ENCODE assay signal across 8 cellular contexts in the genomic region with DNA sequence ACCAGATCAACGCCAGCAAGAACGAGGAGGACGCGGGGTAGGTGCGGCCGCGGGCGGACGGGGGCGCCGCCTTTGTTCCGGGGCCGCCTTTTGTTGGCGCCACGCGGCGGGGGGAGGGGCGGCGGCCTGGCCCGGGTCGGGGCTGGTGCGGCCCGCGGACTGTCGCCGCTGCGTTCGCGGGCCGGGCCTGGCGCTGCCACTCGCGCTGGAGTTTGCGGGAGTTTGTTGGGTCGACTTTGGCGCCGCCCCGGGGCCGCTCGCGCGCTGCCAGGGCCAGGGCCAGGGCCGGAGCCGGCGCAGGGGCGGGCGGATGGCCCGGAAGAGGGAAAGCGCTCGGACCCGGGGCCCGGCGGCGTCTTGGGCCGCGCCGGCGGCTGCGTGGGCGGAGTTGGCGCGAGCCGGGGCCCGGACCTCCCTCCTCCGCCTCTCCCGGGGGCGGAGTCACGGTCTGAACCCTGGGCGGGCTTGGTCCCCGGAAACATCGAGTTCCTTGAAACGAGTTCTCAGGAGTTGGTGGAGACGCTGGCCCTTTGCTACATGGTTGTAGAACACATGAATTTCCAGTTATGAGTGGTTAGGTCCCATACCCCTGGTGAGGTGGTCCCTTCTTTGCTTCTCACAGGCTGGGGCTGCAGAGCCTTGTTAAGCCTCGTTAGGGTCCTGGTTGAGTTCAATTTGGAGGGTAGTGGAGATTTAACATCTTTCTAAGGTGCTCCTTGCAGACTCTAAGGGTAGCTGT. TPM values are rescaled to one million over a fixed set of nuclear protein-coding genes. Genes with fewer than 3 reads are reported as not detected.
DNase-seq lines count a peak whose midpoint lies in the region; ATAC-seq and TF ChIP-seq lines count a peak whose summit lies in the region.

No MANE protein-coding gene starts in this region.

- peak overlapping the region; percentile 86 for H3K27ac Mint-ChIP-seq in activated CD8-positive, alpha-beta T cell treated with anti-CD3 and anti-CD28 coated beads for 36 hours

- CTCF ChIA-PET in activated CD8-positive, alpha-beta T cell treated with anti-CD3 and anti-CD28 coated beads for 36 hours (lab: Charles Lee): interaction anchor here (0.9 to 1.4 kb wide), 2 partner anchors 129 to 130 kb away, joined by 6 read pairs; no protein-coding TSS in a partner anchor

- TF ChIP-seq CTCF in activated CD8-positive, alpha-beta T cell treated with anti-CD3 and anti-CD28 coated beads for 36 hours (IDR thresholded peaks at IDR 0.05): no peak

- no peaks in the 10 kb centered on the region for H3K9me3 Mint-ChIP-seq in activated CD8-positive, alpha-beta T cell treated with anti-CD3 and anti-CD28 coated beads for 36 hours

- H3K4me1 Mint-ChIP-seq in activated CD8-positive, alpha-beta T cell treated with anti-CD3 and anti-CD28 coated beads for 36 hours (ENCODE audit: low read depth): peaks cover 39% of the 10 kb centered on the region

- H3K27me3 Mint-ChIP-seq in activated CD8-positive, alpha-beta T cell treated with anti-CD3 and anti-CD28 coated beads for 36 hours: peaks cover 2% of the 10 kb centered on the region

- intact Hi-C loops in activated CD8-positive, alpha-beta T cell treated with anti-CD3 and anti-CD28 coated beads for 36 hours (cut with micrococcal nuclease): no loop called here

- peak overlapping the region; percentile 97 for H3K4me3 Mint-ChIP-seq in activated CD8-positive, alpha-beta T cell treated with anti-CD3 and anti-CD28 coated beads for 36 hours

- DNase-seq in A172 (ENCODE audit: low spot score): peak; percentile 48
- DNase-seq in NCI-H226: peak; percentile 55
- peak; percentile 86 for DNase-seq in activated CD8-positive, alpha-beta T cell treated with anti-CD3 and anti-CD28 coated beads for 36 hours
- peak; percentile 60 for DNase-seq in effector CD4-positive, alpha-beta T cell
- peak; percentile 73 for DNase-seq in medulla oblongata (ENCODE audit: extremely low spot score)
- DNase-seq in stimulated activated CD8-positive, alpha-beta memory T cell treated with anti-CD3 and anti-CD28 coated beads, Interleukin-12 subunit alpha, Interleukin-12 subunit beta, amount 100 ng/mL, for 1 hour (ENCODE audit: low read depth): peak; percentile 55

- H3K36me3 Mint-ChIP-seq in activated CD8-positive, alpha-beta T cell treated with anti-CD3 and anti-CD28 coated beads for 36 hours (ENCODE audit: low read depth): peaks cover 51% of the 10 kb centered on the region

- ATAC-seq in GM18499 (IDR thresholded peaks at IDR 0.05; ENCODE audit: insufficient read depth, unreplicated experiment) (peak; percentile 33), HG02938 (IDR thresholded peaks at IDR 0.05; ENCODE audit: unreplicated experiment) (peak; percentile 40)
- peak; percentile 62 for ATAC-seq in activated CD8-positive, alpha-beta T cell treated with anti-CD3 and anti-CD28 coated beads for 36 hours

- POLR2A ChIA-PET in activated CD8-positive, alpha-beta T cell treated with anti-CD3 and anti-CD28 coated beads for 36 hours (lab: Charles Lee): interaction anchor here (0.6 to 16.9 kb wide), 29 partner anchors 10 to 1417 kb away, joined by 3 to 431 read pairs (median 4); a partner anchor contains a TSS

RNA-seq across cellular contexts. Expression of a gene that starts 0.8 kb away (rescaled TPM):
- 98.5 and 106 TPM in 2 replicates for total RNA-seq in A172 (2014; rRNA removed; shearing (Covaris generic))
- 100 to 1,000 TPM; 392 to 399 TPM for total RNA-seq in activated CD8-positive, alpha-beta T cell treated with anti-CD3 and anti-CD28 coated beads for 36 hours

RNA-seq across cellular contexts. Expression of a gene that starts 18.0 kb away (rescaled TPM):
- not detected in 2 replicates for total RNA-seq in A172 (2014; rRNA removed; shearing (Covaris generic))
- not detected for total RNA-seq in activated CD8-positive, alpha-beta T cell treated with anti-CD3 and anti-CD28 coated beads for 36 hours

RNA-seq across cellular contexts. Expression of a gene that starts 27.4 kb away (rescaled TPM):
- 2.4 and 3.6 TPM in 2 replicates for total RNA-seq in A172 (2014; rRNA removed; shearing (Covaris generic))
- 10 to 100 TPM; 60.4 to 62.1 TPM for total RNA-seq in activated CD8-positive, alpha-beta T cell treated with anti-CD3 and anti-CD28 coated beads for 36 hours

RNA-seq across cellular contexts. Expression of a gene that starts 51.5 kb away (rescaled TPM):
- total RNA-seq in A172 (2014; rRNA removed; shearing (Covaris generic)): 470 and 586 TPM in 2 replicates
- total RNA-seq in activated CD8-positive, alpha-beta T cell treated with anti-CD3 and anti-CD28 coated beads for 36 hours: 100 to 1,000 TPM; 287 to 296 TPM

Comparison
In these comparisons a context has a peak if more than half of its experiments do, and no peak if none do; other contexts are left out.
1. Peak in every context shown above with its lines: DNase-seq and ATAC-seq.
2. RNA of a gene that starts 27.4 kb away (total RNA-seq): 60.4 to 62.1 TPM in activated CD8-positive, alpha-beta T cell treated with anti-CD3 and anti-CD28 coated beads for 36 hours; 2.4 to 3.6 TPM in A172; every median in the first group is over 10 times any median in the second.